ENCODE assay signal across 10 cellular contexts in the genomic region with DNA sequence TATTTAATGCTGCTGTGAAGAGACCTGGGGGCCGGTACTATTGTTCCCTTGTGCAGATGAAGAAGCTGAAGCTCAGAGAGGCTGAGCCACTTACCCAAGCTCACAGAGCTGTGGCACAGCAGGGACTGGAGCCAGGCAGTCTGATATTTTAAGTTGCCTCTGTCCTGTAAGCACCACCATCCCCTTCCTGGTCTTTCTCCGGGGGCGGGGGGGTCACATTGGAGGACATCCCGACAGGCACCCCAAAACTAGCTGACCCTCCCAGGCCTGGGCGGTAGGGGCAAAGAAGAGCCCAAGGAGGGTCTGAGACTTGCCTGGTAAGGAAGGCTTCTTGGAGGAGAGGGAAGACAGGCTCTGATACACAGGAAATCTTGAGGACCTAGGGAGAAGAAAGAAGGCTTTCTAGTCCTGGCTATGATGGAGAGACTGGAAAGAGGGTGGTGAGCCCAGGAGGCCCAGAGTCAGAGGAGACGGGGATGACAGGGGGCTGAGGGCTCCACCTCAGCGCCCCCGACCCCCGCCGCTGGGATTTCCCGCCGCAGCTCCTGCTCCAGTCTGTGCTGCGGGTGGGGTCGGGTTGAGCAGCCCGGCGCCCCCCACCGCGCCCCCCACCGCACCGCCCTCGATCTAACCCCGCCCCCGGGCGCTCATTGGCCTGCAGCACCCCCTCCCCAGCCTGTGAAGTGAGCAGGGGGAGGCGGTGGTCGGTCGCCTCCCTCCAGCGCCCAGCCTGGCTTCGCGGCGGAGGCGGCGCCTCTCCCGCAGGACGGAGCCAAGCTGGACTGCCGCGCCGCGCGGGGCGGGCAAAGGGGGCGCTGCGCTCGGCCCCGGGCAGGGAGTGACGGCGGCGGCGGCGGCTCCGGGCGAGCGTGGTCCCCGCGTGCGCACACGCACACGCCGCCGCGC. TPM values are rescaled to one million over a fixed set of nuclear protein-coding genes. Genes with fewer than 3 reads are reported as not detected.
A peak's percentile ranks its signal among the peaks of the same experiment; 100 is the strongest.
DNase-seq lines count a peak whose midpoint lies in the region; ATAC-seq, FAIRE-seq and TF ChIP-seq lines count a peak whose summit lies in the region.
"Had no signal": no experiment of that assay in that cellular context is flagged by ENCODE, and none has a peak within 500 bp of the region (broad histone marks: within the 10 kb centered on the region; RNA-seq: fewer than 3 reads in every experiment).

TSS of gene ADCYAP1R1 (plus strand) at position 711 of the 906 bp plus-strand sequence. CDS start 10,957 bp downstream, outside the sequence.

- ATAC-seq in RWPE2 (ENCODE audit: low read depth), result 0 out of 3 replicates have a peak, but pooled peaks have one; percentile 35

- no peak for FAIRE-seq in GM12891 (lab: Jason Lieb, UNC)

- H3K27ac ChIP-seq in RWPE2 (ENCODE audit: poor library complexity, severe bottlenecking) (no peak within 1 kb of the TSS), right atrium auricular region (peak within 1 kb of the TSS; percentile 21 to 40)

- no peaks in the 10 kb centered on the region for H3K4me1 ChIP-seq in RWPE2 (ENCODE audit: insufficient read depth, poor library complexity, severe bottlenecking)
- peaks cover 0 to 15% of the 10 kb centered on the region in 2 donors for H3K4me1 ChIP-seq in right atrium auricular region

- peak; percentile 29 for DNase-seq in GM12891 (ENCODE audit: insufficient read length, low spot score)
- no peak for DNase-seq in RWPE2 (ENCODE audit: low spot score)
- no peak for DNase-seq in right atrium auricular region (ENCODE audit: low spot score)
- peak; percentile 35 for DNase-seq in putamen (ENCODE audit: low spot score)
- DNase-seq in germinal center (ENCODE audit: low spot score), result no peak
- no peak for DNase-seq in activated CD8-positive, alpha-beta memory T cell treated with anti-CD3 and anti-CD28 coated beads for 24 hours
- no peak for DNase-seq in NCI-H1048 (lab: John Stamatoyannopoulos, UW)
- no peak for DNase-seq in glomerular visceral epithelial cell (ENCODE audit: extremely low spot score)

- H3K9me3 ChIP-seq in RWPE2 (ENCODE audit: severe bottlenecking) (no peaks in the 10 kb centered on the region), right atrium auricular region (no peaks in the 10 kb centered on the region)

- no peak for TF ChIP-seq POLR2A in GM12891 (IDR thresholded peaks at IDR 0.05; ENCODE audit: low read depth, low read length)

- TF ChIP-seq CTCF in RWPE2 (IDR thresholded peaks at IDR 0.05; ENCODE audit: poor library complexity, severe bottlenecking), result no peak
- TF ChIP-seq CTCF in right atrium auricular region (IDR thresholded peaks at IDR 0.05), result no peak

- H3K4me3 ChIP-seq in RWPE2 (ENCODE audit: severe bottlenecking), result no peak within 1 kb of the TSS
- peak within 1 kb of the TSS; percentile 33 to 53 for H3K4me3 ChIP-seq in right atrium auricular region

- H3K27me3 ChIP-seq in RWPE2 (ENCODE audit: insufficient read depth, poor library complexity, severe bottlenecking), result peaks cover 57% of the 10 kb centered on the region
- H3K27me3 ChIP-seq in right atrium auricular region, result peaks cover 6 to 13% of the 10 kb centered on the region in 2 donors

- H3K36me3 ChIP-seq in RWPE2 (ENCODE audit: low read depth), result no peaks in the 10 kb centered on the region
- H3K36me3 ChIP-seq in right atrium auricular region, result no peaks in the 10 kb centered on the region

TF ChIP-seq in GM12891, 5 proteins besides CTCF, POLR2A, EP300 and RAD21:
- no peak for TF ChIP-seq SPI1 (IDR thresholded peaks at IDR 0.05; ENCODE audit: low read depth, low read length)
- no peak for TF ChIP-seq POLR2AphosphoS5 (IDR thresholded peaks at IDR 0.05; ENCODE audit: low read depth, low read length)
- TF ChIP-seq PAX5 (IDR thresholded peaks at IDR 0.05; ENCODE audit: insufficient read depth, low read length, severe bottlenecking), result no peak
- no peak for TF ChIP-seq TAF1 (IDR thresholded peaks at IDR 0.05; ENCODE audit: low read depth, low read length)
- no peak for TF ChIP-seq POU2F2 (IDR thresholded peaks at IDR 0.05; ENCODE audit: low read depth, low read length)

RNA-seq across cellular contexts. Expression of gene ADCYAP1R1, which starts in this region (rescaled TPM):
- not detected for polyA plus RNA-seq in GM12891 (2012; ENCODE audit: low read depth, missing spikeins)
- 1 to 10 TPM in 1 of 2 donors, under 1 TPM in 1; 0.86 to 3.1 TPM for total RNA-seq in right atrium auricular region
- total RNA-seq: activated CD8-positive, alpha-beta memory T cell treated with anti-CD3 and anti-CD28 coated beads for 36 hours; epithelial cell of proximal tubule had no signal

Comparison
In these comparisons a context has a peak if more than half of its experiments do, and no peak if none do; other contexts are left out.
1. DNase-seq: peak in GM12891 (single experiment) and putamen (single experiment); none in RWPE2 (single experiment), right atrium auricular region (single experiment), germinal center (single experiment), activated CD8-positive, alpha-beta memory T cell treated with anti-CD3 and anti-CD28 coated beads for 24 hours (single experiment), NCI-H1048 (single experiment) and glomerular visceral epithelial cell (single experiment).